9 cellular contexts compared by ENCODE assay signal in genomic region chr5:123460296-123460729, GRCh38. TPM values are rescaled to one million over a fixed set of nuclear protein-coding genes. Genes with fewer than 3 reads are reported as not detected.
A peak's percentile ranks its signal among the peaks of the same experiment; 100 is the strongest.
DNase-seq lines count a peak whose midpoint lies in the region; ATAC-seq, FAIRE-seq and TF ChIP-seq lines count a peak whose summit lies in the region.
"Had no signal": no experiment of that assay in that cellular context is flagged by ENCODE, and none has a peak within 500 bp of the region (broad histone marks: within the 10 kb centered on the region; RNA-seq: fewer than 3 reads in every experiment).

No MANE protein-coding gene starts in this region.

- no peak overlapping the region for H3K56ac ChIP-seq in H1 (replicated peaks; ENCODE audit: insufficient read length, low read depth, low read length)

- no peaks in the 10 kb centered on the region for H3K27me3 Mint-ChIP-seq in activated CD4-positive, alpha-beta memory T cell treated with anti-CD3 and anti-CD28 coated beads for 36 hours
- H3K27me3 Mint-ChIP-seq in activated CD4-positive, alpha-beta memory T cell treated with anti-CD3 and anti-CD28 coated beads, Interleukin-2, amount 10 ng/mL, durations not matched to agents 7 days and 5 days: peaks cover 2% of the 10 kb centered on the region

- H3K14ac ChIP-seq in H1 (ENCODE audit: insufficient read length): no peak overlapping the region

- peak; percentile 61 for DNase-seq in activated CD4-positive, alpha-beta memory T cell treated with anti-CD3 and anti-CD28 coated beads for 36 hours
- DNase-seq in activated CD4-positive, alpha-beta memory T cell treated with anti-CD3 and anti-CD28 coated beads, Interleukin-2, amount 10 ng/mL, durations not matched to agents 7 days and 5 days: no peak
- peak; percentile 41 for DNase-seq in RWPE1 (ENCODE audit: low spot score)
- DNase-seq in H1 (ENCODE audit: low read depth in 1 of 2, low spot score in 2 of 2): no peak
- DNase-seq in stimulated activated CD4-positive, alpha-beta T cell treated with anti-CD3 and anti-CD28 coated beads, Interleukin-2, amount 100 ng/mL, for 4 hours (ENCODE audit: low read depth): peak; percentile 24
- DNase-seq in dedifferentiated amniotic fluid mesenchymal stem cell (ENCODE audit: extremely low spot score): no peak
- DNase-seq: RPMI8226 had no signal

- TF ChIP-seq EP300 in H1 (IDR thresholded peaks at IDR 0.05; ENCODE audit: borderline replicate concordance in 1 of 2, low read depth in 2 of 2, low read length in 2 of 2): no peak

- no peak overlapping the region for H3K18ac ChIP-seq in H1 (ENCODE audit: extremely low read depth, low read length)

- no peak for TF ChIP-seq RAD21 in H1 (IDR thresholded peaks at IDR 0.05 in 1 of 2, conservative IDR thresholded peaks at IDR 0.05 in 1 of 2; ENCODE audit: low read depth in 2 of 2, low read length in 2 of 2)

- H2AFZ ChIP-seq in H1 (ENCODE audit: low read length): no peak overlapping the region

- H3K27ac Mint-ChIP-seq in activated CD4-positive, alpha-beta memory T cell treated with anti-CD3 and anti-CD28 coated beads for 36 hours: peak overlapping the region; percentile 87
- no peak overlapping the region for H3K27ac Mint-ChIP-seq in activated CD4-positive, alpha-beta memory T cell treated with anti-CD3 and anti-CD28 coated beads, Interleukin-2, amount 10 ng/mL, durations not matched to agents 7 days and 5 days

- intact Hi-C loops in activated CD4-positive, alpha-beta memory T cell treated with anti-CD3 and anti-CD28 coated beads for 36 hours (cut with micrococcal nuclease): loop anchor here (1.0 kb wide), 5 partner anchors 12 to 56 kb away; partner anchors contain the start of genes CEP120 and CSNK1G3

- H4K8ac ChIP-seq in H1 (ENCODE audit: extremely low read depth, insufficient read depth, low read length): no peak overlapping the region

- peaks cover 17% of the 10 kb centered on the region for H3K4me1 Mint-ChIP-seq in activated CD4-positive, alpha-beta memory T cell treated with anti-CD3 and anti-CD28 coated beads for 36 hours (ENCODE audit: low read depth)
- H3K4me1 Mint-ChIP-seq in activated CD4-positive, alpha-beta memory T cell treated with anti-CD3 and anti-CD28 coated beads, Interleukin-2, amount 10 ng/mL, durations not matched to agents 7 days and 5 days: peaks cover 7% of the 10 kb centered on the region

- no peak overlapping the region for H3K23ac ChIP-seq in H1 (ENCODE audit: insufficient read length)

- CTCF ChIA-PET in activated CD4-positive, alpha-beta memory T cell treated with anti-CD3 and anti-CD28 coated beads for 36 hours (lab: Charles Lee): interaction anchor here (0.5 to 1.1 kb wide), 2 partner anchors 10 to 107 kb away, joined by 4 to 5 read pairs; no protein-coding TSS in a partner anchor
- CTCF ChIA-PET in activated CD4-positive, alpha-beta memory T cell treated with anti-CD3 and anti-CD28 coated beads, Interleukin-2, amount 10 ng/mL, durations not matched to agents 7 days and 5 days (lab: Charles Lee): no interaction called here
- CTCF ChIA-PET in RWPE1 (lab: Yijun Ruan, JAX): interaction anchor here (0.6 kb wide), 2 partner anchors 150 to 688 kb away, joined by 4 read pairs; no protein-coding TSS in a partner anchor
- CTCF ChIA-PET in H1 (lab: Charles Lee; ENCODE audit: partially characterized antibody): no interaction called here

- H4K91ac ChIP-seq in H1 (replicated peaks; ENCODE audit: insufficient read length, low read length): no peak overlapping the region

- 0 out of 4 replicates have a peak overlapping the region, but pooled peaks of 1 of the 2 experiments have one; percentile 8 for H3K4me2 ChIP-seq in H1 (ENCODE audit: insufficient read depth in 1 of 2, low read depth in 2 of 2, low read length in 2 of 2)

- no peak for TF ChIP-seq CTCF in RWPE1 (conservative IDR thresholded peaks at IDR 0.05; ENCODE audit: low read depth)
- no peak for TF ChIP-seq CTCF in H1 (IDR thresholded peaks at IDR 0.05; ENCODE audit: control extremely low read depth in 1 of 3, insufficient read depth in 1 of 3, low read depth in 1 of 3, low read length in 3 of 3)

- H3K9me3 ChIP-seq in H1 (ENCODE audit: insufficient read depth in 2 of 2, low read depth in 1 of 2, low read length in 1 of 2): no peaks in the 10 kb centered on the region

- no peak overlapping the region for H3K4ac ChIP-seq in H1 (replicated peaks; ENCODE audit: insufficient read length, low read depth, low read length)

- H3K36me3 ChIP-seq in H1 (ENCODE audit: control insufficient read depth in 2 of 4, insufficient read depth in 4 of 4, low read length in 3 of 4): no peaks in the 10 kb centered on the region

- POLR2A ChIA-PET in activated CD4-positive, alpha-beta memory T cell treated with anti-CD3 and anti-CD28 coated beads for 36 hours (lab: Charles Lee): interaction anchor here (1.3 to 1.5 kb wide), 3 partner anchors 12 to 51 kb away, joined by 3 to 5 read pairs (median 4); partner anchors contain the start of gene CSNK1G3
- POLR2A ChIA-PET in activated CD4-positive, alpha-beta memory T cell treated with anti-CD3 and anti-CD28 coated beads, Interleukin-2, amount 10 ng/mL, durations not matched to agents 7 days and 5 days (lab: Charles Lee): no interaction called here
- POLR2A ChIA-PET in RWPE1 (lab: Yijun Ruan, JAX; ENCODE audit: low non-redundant PET) (no interaction called here), H1 (lab: Charles Lee; ENCODE audit: partially characterized antibody) (interaction anchor here (0.8 kb wide), 1 partner anchor 52 kb away, joined by 3 read pairs; the partner anchor contains the start of gene CSNK1G3)

- H2BK120ac ChIP-seq in H1 (replicated peaks; ENCODE audit: low read depth, low read length): no peak overlapping the region

- H3K79me2 ChIP-seq in H1 (ENCODE audit: control insufficient read depth in 1 of 2, insufficient read depth in 2 of 2, low read length in 2 of 2): no peaks in the 10 kb centered on the region

- FAIRE-seq in H1 (lab: Jason Lieb, UNC): peak; percentile 66

- no peak overlapping the region for H2BK12ac ChIP-seq in H1 (ENCODE audit: low read depth, low read length)

- H3K9ac ChIP-seq in H1 (replicated peaks in 1 of 4; ENCODE audit: extremely low read depth in 1 of 4, low read depth in 3 of 4, low read length in 3 of 4): no peak overlapping the region

- no peaks in the 10 kb centered on the region for H3K79me1 ChIP-seq in H1 (ENCODE audit: low read depth, low read length)

- H2BK5ac ChIP-seq in H1 (ENCODE audit: low read depth, low read length): no peak overlapping the region

- H3K4me3 ChIP-seq in H1 (ENCODE audit: extremely low read depth in 1 of 4, insufficient read depth in 2 of 4, low read depth in 3 of 4, low read length in 4 of 4): no peak overlapping the region

- H4K20me1 ChIP-seq in H1 (replicated peaks in 1 of 2; ENCODE audit: control insufficient read depth in 1 of 2, insufficient read depth in 2 of 2, low read length in 2 of 2): no peaks in the 10 kb centered on the region

- no peaks in the 10 kb centered on the region for H3K27me3 ChIP-seq in H1 (replicated peaks in 1 of 4; ENCODE audit: control insufficient read depth in 3 of 4, extremely low read depth in 1 of 4, insufficient read depth in 3 of 4, low read length in 3 of 4)

- no peaks in the 10 kb centered on the region for H3K9me3 Mint-ChIP-seq in activated CD4-positive, alpha-beta memory T cell treated with anti-CD3 and anti-CD28 coated beads for 36 hours
- no peaks in the 10 kb centered on the region for H3K9me3 Mint-ChIP-seq in activated CD4-positive, alpha-beta memory T cell treated with anti-CD3 and anti-CD28 coated beads, Interleukin-2, amount 10 ng/mL, durations not matched to agents 7 days and 5 days

- H3K23me2 ChIP-seq in H1 (ENCODE audit: low read depth, low read length): no peaks in the 10 kb centered on the region

- TF ChIP-seq POLR2A in H1 (IDR thresholded peaks at IDR 0.05; ENCODE audit: control extremely low read depth in 1 of 2, low read depth in 2 of 2, low read length in 2 of 2): no peak

- 45% methylated on average over 2 of the region's 2 CpGs; no CpG with 5 or more reads in 1 of the 2 experiments for WGBS in H1 (ENCODE audit: extremely low coverage in 1 of 2, insufficient coverage in 1 of 2, insufficient read length in 1 of 2, insufficient replicate concordance in 2 of 2, low coverage in 1 of 2, low lambda C conversion rate in 2 of 2, missing lambda C conversion rate in 1 of 2), 2 experiments

- no peaks in the 10 kb centered on the region for H3K4me1 ChIP-seq in H1 (replicated peaks in 1 of 4; ENCODE audit: control insufficient read depth in 3 of 4, insufficient read depth in 4 of 4, low read length in 3 of 4)

- no peaks in the 10 kb centered on the region for H3K36me3 Mint-ChIP-seq in activated CD4-positive, alpha-beta memory T cell treated with anti-CD3 and anti-CD28 coated beads for 36 hours
- no peaks in the 10 kb centered on the region for H3K36me3 Mint-ChIP-seq in activated CD4-positive, alpha-beta memory T cell treated with anti-CD3 and anti-CD28 coated beads, Interleukin-2, amount 10 ng/mL, durations not matched to agents 7 days and 5 days (ENCODE audit: low read depth)

- H2AK5ac ChIP-seq in H1 (ENCODE audit: low read depth, low read length): no peak overlapping the region

- no peak overlapping the region for H3K4me3 Mint-ChIP-seq in activated CD4-positive, alpha-beta memory T cell treated with anti-CD3 and anti-CD28 coated beads for 36 hours
- no peak overlapping the region for H3K4me3 Mint-ChIP-seq in activated CD4-positive, alpha-beta memory T cell treated with anti-CD3 and anti-CD28 coated beads, Interleukin-2, amount 10 ng/mL, durations not matched to agents 7 days and 5 days

- no peak overlapping the region for H2BK15ac ChIP-seq in H1 (ENCODE audit: low read length)

- H4K5ac ChIP-seq in H1 (ENCODE audit: insufficient read length, low read depth, low read length): no peak overlapping the region

- no peak overlapping the region for H3K27ac ChIP-seq in RWPE1
- H3K27ac ChIP-seq in H1 (ENCODE audit: low read depth, low read length): no peak overlapping the region

- ATAC-seq in GM21515 (IDR thresholded peaks at IDR 0.05; ENCODE audit: unreplicated experiment): no peak
- ATAC-seq in GM19351 (IDR thresholded peaks at IDR 0.05; ENCODE audit: unreplicated experiment): no peak

- no peak overlapping the region for H2BK20ac ChIP-seq in H1 (ENCODE audit: low read length)

RNA-seq across cellular contexts. Expression of gene CEP120, which starts 37.1 kb away (rescaled TPM):
- total RNA-seq in activated CD4-positive, alpha-beta memory T cell treated with anti-CD3 and anti-CD28 coated beads for 36 hours: 10 to 100 TPM; 31.7 to 33.2 TPM
- total RNA-seq in activated CD4-positive, alpha-beta memory T cell treated with anti-CD3 and anti-CD28 coated beads, Interleukin-2, amount 10 ng/mL, durations not matched to agents 7 days and 5 days: 10 to 100 TPM; 35.2 to 36.6 TPM
- 17.9 and 19.2 TPM in 2 replicates for total RNA-seq in H1 (2021; fragmentation: NEBNext Ultra II Directional; extraction: Animal tissue kit (Norgen Biotek cat#: 25700))
- polyA plus RNA-seq in H1 (2011; rRNA removed): 8.5 and 9.3 TPM in 2 replicates
- polyA plus RNA-seq in H1 (2011; cell fraction: cytosol; rRNA removed): 7.3 TPM
- 16.5 TPM for polyA plus RNA-seq in H1 (2011; cell fraction: nucleus; rRNA removed)
- polyA plus RNA-seq in H1 (2012, experiment 1 of 2): 6.1 to 9.0 TPM (median 7.3 TPM) in 4 replicates
- polyA plus RNA-seq in H1 (2012, experiment 2 of 2): 0.56 TPM
- polyA plus RNA-seq in H1 (2013, experiment 1 of 2): 8.7 TPM
- polyA plus RNA-seq in H1 (2013, experiment 2 of 2): 7.8 TPM
- polyA minus RNA-seq in H1 (2011; rRNA and poly(A)+ RNA removed): 58.7 and 80.4 TPM in 2 replicates
- polyA minus RNA-seq in H1 (2011; cell fraction: cytosol; rRNA and poly(A)+ RNA removed): 15.0 TPM
- polyA minus RNA-seq in H1 (2011; cell fraction: nucleus; rRNA and poly(A)+ RNA removed): 88.7 TPM

RNA-seq across cellular contexts. Expression of gene CSNK1G3, which starts 51.7 kb away (rescaled TPM):
- total RNA-seq in activated CD4-positive, alpha-beta memory T cell treated with anti-CD3 and anti-CD28 coated beads for 36 hours: 10 to 100 TPM; 37.4 to 37.8 TPM
- 10 to 100 TPM; 30.8 to 32.1 TPM for total RNA-seq in activated CD4-positive, alpha-beta memory T cell treated with anti-CD3 and anti-CD28 coated beads, Interleukin-2, amount 10 ng/mL, durations not matched to agents 7 days and 5 days
- total RNA-seq in H1 (2021; fragmentation: NEBNext Ultra II Directional; extraction: Animal tissue kit (Norgen Biotek cat#: 25700)): 54.8 and 58.9 TPM in 2 replicates
- polyA plus RNA-seq in H1 (2011; rRNA removed): 10.6 and 11.3 TPM in 2 replicates
- polyA plus RNA-seq in H1 (2011; cell fraction: cytosol; rRNA removed): 15.9 TPM
- polyA plus RNA-seq in H1 (2011; cell fraction: nucleus; rRNA removed): 32.5 TPM
- polyA plus RNA-seq in H1 (2012, experiment 1 of 2): 14.2 to 23.8 TPM (median 20.7 TPM) in 4 replicates
- polyA plus RNA-seq in H1 (2012, experiment 2 of 2): 1.4 TPM
- 31.9 TPM for polyA plus RNA-seq in H1 (2013, experiment 1 of 2)
- 29.6 TPM for polyA plus RNA-seq in H1 (2013, experiment 2 of 2)
- polyA minus RNA-seq in H1 (2011; rRNA and poly(A)+ RNA removed): 30.9 and 37.0 TPM in 2 replicates
- 35.1 TPM for polyA minus RNA-seq in H1 (2011; cell fraction: cytosol; rRNA and poly(A)+ RNA removed)
- polyA minus RNA-seq in H1 (2011; cell fraction: nucleus; rRNA and poly(A)+ RNA removed): 89.4 TPM

Comparison
In these comparisons a context has a peak if more than half of its experiments do, and no peak if none do; other contexts are left out.
1. DNase-seq: peak in activated CD4-positive, alpha-beta memory T cell treated with anti-CD3 and anti-CD28 coated beads for 36 hours (single experiment), RWPE1 (single experiment) and stimulated activated CD4-positive, alpha-beta T cell treated with anti-CD3 and anti-CD28 coated beads, Interleukin-2, amount 100 ng/mL, for 4 hours (single experiment); none in activated CD4-positive, alpha-beta memory T cell treated with anti-CD3 and anti-CD28 coated beads, Interleukin-2, amount 10 ng/mL, durations not matched to agents 7 days and 5 days (single experiment), H1 (0 of 2) and dedifferentiated amniotic fluid mesenchymal stem cell (single experiment).
2. CTCF ChIA-PET loops: an anchor here in activated CD4-positive, alpha-beta memory T cell treated with anti-CD3 and anti-CD28 coated beads for 36 hours (0.5 to 1.1 kb wide) and RWPE1 (0.6 kb wide); none called in activated CD4-positive, alpha-beta memory T cell treated with anti-CD3 and anti-CD28 coated beads, Interleukin-2, amount 10 ng/mL, durations not matched to agents 7 days and 5 days and H1.
3. POLR2A ChIA-PET loops: an anchor here in activated CD4-positive, alpha-beta memory T cell treated with anti-CD3 and anti-CD28 coated beads for 36 hours (1.3 to 1.5 kb wide) and H1 (0.8 kb wide); none called in activated CD4-positive, alpha-beta memory T cell treated with anti-CD3 and anti-CD28 coated beads, Interleukin-2, amount 10 ng/mL, durations not matched to agents 7 days and 5 days and RWPE1.